Comparison of ENCODE assay signal across 34 cellular contexts in genomic region chr11:23644443-23644842, GRCh38.
"Had no signal": no experiment of that assay in that cellular context is flagged by ENCODE, and none has a peak within 500 bp of the region (broad histone marks: within the 10 kb centered on the region; RNA-seq: fewer than 3 reads in every experiment).

No MANE protein-coding gene starts in this region.

- H3K4me2 ChIP-seq: smooth muscle cell had no signal

- H3K36me3 ChIP-seq: adrenal gland, brain microvascular endothelial cell, right atrium auricular region, stomach, suprapubic skin, tibial artery, WERI-Rb-1 had no signal

- ATAC-seq: activated CD4-positive, CD25-positive, alpha-beta regulatory T cell treated with anti-CD3 and anti-CD28 coated beads, Interleukin-2, amount 50 U/mL, for 24 hours; effector memory CD8-positive, alpha-beta T cell; esophagus mucosa; left colon; naive thymus-derived CD8-positive, alpha-beta T cell; stimulated activated naive B cell treated with anti-CD40 and anti-IgM and Interleukin-4, amounts not matched to agents 10 μg/mL and 1 μg/mL and 100 μg/mL, for 72 hours had no signal

- H3K4me1 ChIP-seq: adrenal gland, parathyroid adenoma, right atrium auricular region, stomach, suprapubic skin, tibial artery had no signal

- H3K27me3 Mint-ChIP-seq: activated naive CD8-positive, alpha-beta T cell treated with anti-CD3 and anti-CD28 coated beads for 36 hours; effector memory CD8-positive, alpha-beta T cell; memory B cell; naive thymus-derived CD8-positive, alpha-beta T cell; stimulated activated naive B cell treated with anti-CD40 and anti-IgM and Interleukin-4, amounts not matched to agents 10 μg/mL and 1 μg/mL and 100 μg/mL, for 72 hours had no signal

- H3K4me3 ChIP-seq: adrenal gland, coronary artery, dorsolateral prefrontal cortex, right atrium auricular region, smooth muscle cell, stomach, suprapubic skin, tibial artery had no signal

- H2AFZ ChIP-seq: parathyroid adenoma had no signal

- H3K4me1 Mint-ChIP-seq: activated naive CD8-positive, alpha-beta T cell treated with anti-CD3 and anti-CD28 coated beads for 36 hours; memory B cell; naive thymus-derived CD8-positive, alpha-beta T cell; neural crest cell; stimulated activated naive B cell treated with anti-CD40 and anti-IgM and Interleukin-4, amounts not matched to agents 10 μg/mL and 1 μg/mL and 100 μg/mL, for 72 hours had no signal

- H3K27me3 ChIP-seq: adrenal gland, brain microvascular endothelial cell, dorsolateral prefrontal cortex, right atrium auricular region, stomach, suprapubic skin, tibial artery had no signal

- H3K36me3 Mint-ChIP-seq: activated naive CD8-positive, alpha-beta T cell treated with anti-CD3 and anti-CD28 coated beads for 36 hours; memory B cell; stimulated activated naive B cell treated with anti-CD40 and anti-IgM and Interleukin-4, amounts not matched to agents 10 μg/mL and 1 μg/mL and 100 μg/mL, for 72 hours had no signal

- H3K27ac Mint-ChIP-seq: activated naive CD4-positive, alpha-beta T cell treated with anti-CD3 and anti-CD28 coated beads for 36 hours; activated naive CD8-positive, alpha-beta T cell treated with anti-CD3 and anti-CD28 coated beads for 36 hours; effector memory CD8-positive, alpha-beta T cell; immature natural killer cell; memory B cell; naive thymus-derived CD8-positive, alpha-beta T cell; stimulated activated naive B cell treated with anti-CD40 and anti-IgM and Interleukin-4, amounts not matched to agents 10 μg/mL and 1 μg/mL and 100 μg/mL, for 72 hours had no signal

- H3K9me3 ChIP-seq: adrenal gland, stomach, suprapubic skin had no signal

- DNase-seq: activated CD4-positive, alpha-beta T cell treated with anti-CD3 and anti-CD28 coated beads for 48 hours; activated CD4-positive, alpha-beta T cell treated with anti-CD3 and anti-CD28 coated beads, Interleukin-2, amount 50 U/mL, for 48 hours; activated CD8-positive, alpha-beta memory T cell treated with anti-CD3 and anti-CD28 coated beads for 24 hours; activated effector memory CD4-positive, alpha-beta T cell treated with Interleukin-2 at 50 U/mL for 16 hours; activated naive CD4-positive, alpha-beta T cell treated with anti-CD3 and anti-CD28 coated beads for 36 hours; activated naive CD8-positive, alpha-beta T cell treated with anti-CD3 and anti-CD28 coated beads for 36 hours; adrenal gland; aorta; brain microvascular endothelial cell; dorsolateral prefrontal cortex; effector memory CD8-positive, alpha-beta T cell; foreskin fibroblast; head of caudate nucleus; hippocampal formation; immature natural killer cell; kidney; left colon; naive thymus-derived CD8-positive, alpha-beta T cell; nucleus accumbens; stimulated activated CD4-positive, alpha-beta T cell treated with anti-CD3 and anti-CD28 coated beads, Interleukin-1b, Interleukin-23, amount 100 ng/mL, for 48 hours; stimulated activated naive B cell treated with anti-CD40 and anti-IgM and Interleukin-4, amounts not matched to agents 10 μg/mL and 1 μg/mL and 100 μg/mL, for 72 hours; stomach; T1000; tibial artery; WERI-Rb-1 had no signal

- H3K79me2 ChIP-seq: parathyroid adenoma had no signal

- H3K9ac ChIP-seq: parathyroid adenoma had no signal

- H3K27ac ChIP-seq: adrenal gland, brain microvascular endothelial cell, coronary artery, dorsolateral prefrontal cortex, parathyroid adenoma, right atrium auricular region, stomach, suprapubic skin, tibial artery, WERI-Rb-1 had no signal

- H3K4me3 Mint-ChIP-seq: activated naive CD4-positive, alpha-beta T cell treated with anti-CD3 and anti-CD28 coated beads for 36 hours; activated naive CD8-positive, alpha-beta T cell treated with anti-CD3 and anti-CD28 coated beads for 36 hours; effector memory CD8-positive, alpha-beta T cell; immature natural killer cell; memory B cell; naive thymus-derived CD8-positive, alpha-beta T cell; neural crest cell; stimulated activated naive B cell treated with anti-CD40 and anti-IgM and Interleukin-4, amounts not matched to agents 10 μg/mL and 1 μg/mL and 100 μg/mL, for 72 hours had no signal
